Comparison of ENCODE assay signal across 15 cellular contexts in the genomic region with DNA sequence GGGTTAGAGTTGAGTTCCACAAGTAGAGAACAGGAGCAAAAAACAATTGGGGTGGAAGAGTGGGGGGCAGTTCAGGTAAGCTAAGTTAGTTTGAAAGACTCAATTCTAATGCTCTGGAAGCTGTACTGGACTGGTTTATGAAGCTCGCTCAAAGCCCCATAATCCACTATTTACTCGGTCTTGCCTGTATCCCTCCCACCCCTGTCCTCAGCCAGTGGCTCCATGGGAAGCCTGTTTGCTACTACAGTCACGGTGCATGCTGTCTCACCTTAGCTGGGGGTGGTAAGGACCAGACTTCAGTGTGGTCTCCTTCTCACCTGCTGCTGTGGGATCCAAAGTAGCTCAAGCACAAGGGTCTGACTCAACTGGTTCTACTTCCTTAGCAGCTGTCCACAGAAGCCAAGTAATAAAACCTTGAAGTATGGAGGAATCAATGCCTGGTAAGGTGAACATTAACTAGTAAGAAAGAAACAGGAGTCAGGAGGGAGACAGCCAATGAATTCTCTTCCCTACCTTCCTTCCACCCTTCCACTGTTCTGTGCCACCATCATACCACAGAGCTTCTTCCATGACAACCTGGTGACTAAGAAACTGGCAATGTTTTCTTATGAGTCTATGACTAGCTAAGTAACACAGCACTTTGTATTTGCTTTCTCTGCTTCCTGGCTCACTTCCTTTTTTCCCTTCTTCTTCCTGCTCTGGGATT.
A peak's percentile ranks its signal among the peaks of the same experiment; 100 is the strongest.
DNase-seq lines count a peak whose midpoint lies in the region; ATAC-seq and TF ChIP-seq lines count a peak whose summit lies in the region.
"Had no signal": no experiment of that assay in that cellular context is flagged by ENCODE, and none has a peak within 500 bp of the region (broad histone marks: within the 10 kb centered on the region; RNA-seq: fewer than 3 reads in every experiment).

No MANE protein-coding gene starts in this region.

- H3K9me3 ChIP-seq in adipocyte (ENCODE audit: control insufficient read depth, low read length) = no peaks in the 10 kb centered on the region
- no peaks in the 10 kb centered on the region for H3K9me3 ChIP-seq in hepatocyte (ENCODE audit: low read depth)
- H3K9me3 ChIP-seq in WERI-Rb-1 (ENCODE audit: severe bottlenecking) = no peaks in the 10 kb centered on the region
- H3K9me3 ChIP-seq: Peyer's patch, upper lobe of left lung had no signal

- H3K4me2 ChIP-seq in hepatocyte = no peak overlapping the region

- no peak overlapping the region for H3K9ac ChIP-seq in adipocyte (ENCODE audit: low read length)
- H3K9ac ChIP-seq: parathyroid adenoma had no signal

- H3K4me3 ChIP-seq in ACC112 (ENCODE audit: low read depth, low read length) = no peak overlapping the region
- no peak overlapping the region for H3K4me3 ChIP-seq in adipocyte (ENCODE audit: low read length)
- H3K4me3 ChIP-seq in hepatocyte = no peak overlapping the region
- no peak overlapping the region for H3K4me3 ChIP-seq in WERI-Rb-1 (ENCODE audit: low read depth, low read length)
- H3K4me3 ChIP-seq: Peyer's patch, upper lobe of left lung had no signal

- H3K9me2 ChIP-seq in hepatocyte (replicated peaks; ENCODE audit: insufficient read depth) = no peaks in the 10 kb centered on the region

- 76% methylated on average over 3 of the region's 3 CpGs for WGBS in hepatocyte (ENCODE audit: low lambda C conversion rate, missing lambda C conversion rate)

- ATAC-seq in HG03135 (IDR thresholded peaks at IDR 0.05; ENCODE audit: unreplicated experiment) = no peak
- no peak for ATAC-seq in HG02870 (IDR thresholded peaks at IDR 0.05; ENCODE audit: unreplicated experiment)
- ATAC-seq: activated CD8-positive, alpha-beta T cell treated with anti-CD3 and anti-CD28 coated beads, Interleukin-2, amount 10 ng/mL, durations not matched to agents 7 days and 5 days had no signal

- TF ChIP-seq CTCF in hepatocyte (IDR thresholded peaks at IDR 0.05; ENCODE audit: poor library complexity) = no peak
- no peak for TF ChIP-seq CTCF in WERI-Rb-1 (IDR thresholded peaks at IDR 0.05; ENCODE audit: low read depth, low read length)

- H3K79me2 ChIP-seq in ACC112 (ENCODE audit: control insufficient read depth, insufficient read depth, low read length, unreplicated experiment) (no peaks in the 10 kb centered on the region), hepatocyte (no peaks in the 10 kb centered on the region)
- H3K79me2 ChIP-seq: parathyroid adenoma had no signal

- peak overlapping the region; percentile 35 for H3K27ac ChIP-seq in ACC112 (ENCODE audit: low read depth, low read length)
- peak overlapping the region; percentile 63 for H3K27ac ChIP-seq in hepatocyte
- H3K27ac ChIP-seq in WERI-Rb-1 = no peak overlapping the region
- H3K27ac ChIP-seq: parathyroid adenoma, Peyer's patch, upper lobe of left lung had no signal

- H4K20me1 ChIP-seq in hepatocyte (ENCODE audit: insufficient read depth, poor library complexity, severe bottlenecking) = no peaks in the 10 kb centered on the region

- H3K4me1 ChIP-seq in ACC112 (ENCODE audit: control insufficient read depth, insufficient read depth, low read length, unreplicated experiment) (peaks cover 26% of the 10 kb centered on the region), adipocyte (ENCODE audit: control insufficient read depth, insufficient read depth, low read length) (peaks cover 3% of the 10 kb centered on the region), hepatocyte (ENCODE audit: insufficient read depth) (no peaks in the 10 kb centered on the region)
- H3K4me1 ChIP-seq: parathyroid adenoma, Peyer's patch, upper lobe of left lung had no signal

- DNase-seq in HK-2 (ENCODE audit: unreplicated experiment) (peak; percentile 38), adipocyte (ENCODE audit: low read depth) (peak; percentile 22), hepatocyte (ENCODE audit: low spot score) (peak; percentile 49), WERI-Rb-1 (no peak), retina (no peak)
- DNase-seq: activated CD8-positive, alpha-beta T cell treated with anti-CD3 and anti-CD28 coated beads, Interleukin-2, amount 10 ng/mL, durations not matched to agents 7 days and 5 days; activated naive CD4-positive, alpha-beta T cell; Kasumi-1; Peyer's patch; T1000; upper lobe of left lung had no signal

- no peaks in the 10 kb centered on the region for H3K36me3 ChIP-seq in ACC112 (ENCODE audit: insufficient read depth, low read length)
- H3K36me3 ChIP-seq in adipocyte (ENCODE audit: control insufficient read depth, insufficient read depth, low read length, severe bottlenecking) = no peaks in the 10 kb centered on the region
- H3K36me3 ChIP-seq in hepatocyte (replicated peaks; ENCODE audit: insufficient read depth, low read depth) = no peaks in the 10 kb centered on the region
- no peaks in the 10 kb centered on the region for H3K36me3 ChIP-seq in WERI-Rb-1
- H3K36me3 ChIP-seq: Peyer's patch, upper lobe of left lung had no signal

- no peak overlapping the region for H2AFZ ChIP-seq in ACC112 (ENCODE audit: low read length, unreplicated experiment)
- no peak overlapping the region for H2AFZ ChIP-seq in hepatocyte
- H2AFZ ChIP-seq: parathyroid adenoma had no signal

- H3K27me3 ChIP-seq in ACC112 (ENCODE audit: insufficient read depth, low read length) (no peaks in the 10 kb centered on the region), adipocyte (replicated peaks; ENCODE audit: control insufficient read depth, insufficient read depth, low read length) (no peaks in the 10 kb centered on the region), hepatocyte (no peaks in the 10 kb centered on the region), WERI-Rb-1 (ENCODE audit: insufficient read depth, low read depth, severe bottlenecking) (no peaks in the 10 kb centered on the region)
- H3K27me3 ChIP-seq: Peyer's patch, upper lobe of left lung had no signal

Comparison
In these comparisons a context has a peak if more than half of its experiments do, and no peak if none do; other contexts are left out.
1. DNase-seq: peak in HK-2 (single experiment), adipocyte (single experiment) and hepatocyte (single experiment); none in WERI-Rb-1 (single experiment) and retina (single experiment).